ENCODE assay signal across 30 cellular contexts in the genomic region with DNA sequence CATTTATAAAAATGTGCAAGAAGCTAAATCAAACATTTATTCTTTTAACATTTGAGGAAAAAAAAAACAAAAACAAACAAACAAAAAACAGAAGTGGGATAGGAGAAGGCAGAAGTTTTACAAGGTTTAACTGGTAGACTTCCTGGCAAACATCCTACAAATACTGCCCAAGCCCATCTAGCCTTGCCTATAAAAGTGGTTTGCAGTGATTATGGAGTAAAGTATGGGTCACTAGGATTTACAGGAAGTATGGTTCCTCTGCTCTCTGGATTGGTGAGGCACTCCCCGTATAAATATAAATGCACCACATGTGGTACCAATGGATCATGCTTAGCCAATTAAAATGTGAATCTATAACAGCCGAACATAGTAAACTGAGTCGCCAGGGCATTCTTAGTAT.
"Had no signal": no experiment of that assay in that cellular context is flagged by ENCODE, and none has a peak within 500 bp of the region (broad histone marks: within the 10 kb centered on the region; RNA-seq: fewer than 3 reads in every experiment).

No MANE protein-coding gene starts in this region.

- H3K27ac ChIP-seq: body of pancreas, esophagus muscularis mucosa, foreskin keratinocyte, gastrocnemius medialis, heart right ventricle, hepatocyte, WERI-Rb-1 had no signal

- H3K36me3 ChIP-seq: esophagus muscularis mucosa, gastrocnemius medialis, heart right ventricle had no signal

- DNase-seq: activated B cell treated with CpG ODN at 0.5 μM for 24 hours; activated CD4-positive, alpha-beta memory T cell treated with anti-CD3 and anti-CD28 coated beads for 36 hours; activated CD4-positive, alpha-beta T cell treated with anti-CD3 and anti-CD28 coated beads for 36 hours; activated CD4-positive, alpha-beta T cell treated with anti-CD3 and anti-CD28 coated beads, Interleukin-2, amount 10 ng/mL, durations not matched to agents 24 days and 14 days; activated CD8-positive, alpha-beta memory T cell treated with anti-CD3 and anti-CD28 coated beads, Interleukin-2, amount 10 ng/mL, durations not matched to agents 7 days and 5 days; activated CD8-positive, alpha-beta memory T cell treated with anti-CD3 and anti-CD28 coated beads, Interleukin-2, amount 50 U/mL, for 4 hours; activated CD8-positive, alpha-beta T cell treated with anti-CD3 and anti-CD28 coated beads, Interleukin-2, amount 10 ng/mL, durations not matched to agents 7 days and 5 days; activated effector memory CD4-positive, alpha-beta T cell treated with anti-CD3 and anti-CD28 coated beads, Interleukin-2, amount 50 U/mL, for 16 hours; activated naive CD4-positive, alpha-beta T cell; activated naive CD4-positive, alpha-beta T cell treated with anti-CD3 and anti-CD28 coated beads, Interleukin-2, amount 50 U/mL, for 16 hours; activated T-cell treated with anti-CD3 and anti-CD28 coated beads, Interleukin-2, amount 50 U/mL, for 1 hour; activated T-cell treated with anti-CD3 and anti-CD28 coated beads, Interleukin-2, amount 50 U/mL, for 48 hours; amniotic stem cell; aorta; body of pancreas; caudate nucleus; cortex of kidney; dermis blood vessel endothelial cell; effector CD4-positive, alpha-beta T cell; effector memory CD8-positive, alpha-beta T cell; erythroblast; foreskin keratinocyte; gastrocnemius medialis; heart right ventricle; T-helper 17 cell; T1000; WERI-Rb-1 had no signal

- ATAC-seq: activated CD4-positive, alpha-beta T cell treated with anti-CD3 and anti-CD28 coated beads for 36 hours; activated CD4-positive, CD25-positive, alpha-beta regulatory T cell treated with anti-CD3 and anti-CD28 coated beads, Interleukin-2, amount 50 U/mL, for 24 hours; activated CD8-positive, alpha-beta memory T cell treated with anti-CD3 and anti-CD28 coated beads, Interleukin-2, amount 10 ng/mL, durations not matched to agents 7 days and 5 days; activated CD8-positive, alpha-beta T cell treated with anti-CD3 and anti-CD28 coated beads, Interleukin-2, amount 10 ng/mL, durations not matched to agents 7 days and 5 days; body of pancreas; effector memory CD8-positive, alpha-beta T cell; foreskin keratinocyte; gastrocnemius medialis; heart right ventricle; T-helper 17 cell had no signal

- H3K4me1 ChIP-seq: body of pancreas, esophagus muscularis mucosa, foreskin keratinocyte, gastrocnemius medialis, heart right ventricle had no signal

- H3K79me2 ChIP-seq: hepatocyte had no signal

- H3K27me3 ChIP-seq: body of pancreas, esophagus muscularis mucosa, foreskin keratinocyte, gastrocnemius medialis, heart right ventricle, hepatocyte had no signal

- H3K4me3 ChIP-seq: body of pancreas, esophagus muscularis mucosa, gastrocnemius medialis, heart right ventricle, hepatocyte had no signal

- H3K9me3 ChIP-seq: body of pancreas, esophagus muscularis mucosa, gastrocnemius medialis had no signal

- H2AFZ ChIP-seq: hepatocyte had no signal
